Comparison of ENCODE assay signal across 1 cellular context in the genomic region with DNA sequence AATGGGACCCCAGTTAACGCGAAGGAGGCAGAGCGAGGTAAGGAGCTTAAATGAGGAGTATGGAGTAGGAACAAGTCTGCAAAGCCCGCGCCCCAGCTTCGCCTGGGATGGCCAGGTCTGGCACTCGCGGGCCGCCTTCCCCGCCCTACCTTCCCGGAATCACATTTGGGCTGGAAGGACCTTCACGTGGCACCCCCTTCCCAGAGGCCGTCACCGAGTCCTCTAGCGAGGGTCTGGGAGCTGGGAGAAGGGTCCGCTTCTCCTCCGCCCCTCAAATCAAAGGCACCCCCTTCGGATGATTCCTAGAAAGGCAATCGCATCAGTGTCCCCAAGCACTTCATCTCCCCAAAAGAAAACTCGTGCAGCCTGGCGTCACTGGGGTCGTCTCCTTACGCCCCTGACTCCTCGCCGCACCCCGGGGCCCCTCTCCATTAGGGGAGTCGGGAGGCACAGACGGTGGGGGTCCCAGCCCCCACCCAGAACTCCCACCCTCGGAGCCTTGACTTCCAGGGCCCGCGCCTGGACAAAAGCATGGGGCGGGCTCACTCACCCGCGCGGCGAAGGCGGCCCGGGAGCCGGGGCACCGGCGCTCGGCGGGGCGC.
TF ChIP-seq lines count a peak whose summit lies in the region.

No MANE protein-coding gene starts in this region.

TF ChIP-seq in SK-N-SH, 30 proteins besides CTCF, POLR2A, EP300 and RAD21 (continued from another document):
- TF ChIP-seq, protein P1, sequence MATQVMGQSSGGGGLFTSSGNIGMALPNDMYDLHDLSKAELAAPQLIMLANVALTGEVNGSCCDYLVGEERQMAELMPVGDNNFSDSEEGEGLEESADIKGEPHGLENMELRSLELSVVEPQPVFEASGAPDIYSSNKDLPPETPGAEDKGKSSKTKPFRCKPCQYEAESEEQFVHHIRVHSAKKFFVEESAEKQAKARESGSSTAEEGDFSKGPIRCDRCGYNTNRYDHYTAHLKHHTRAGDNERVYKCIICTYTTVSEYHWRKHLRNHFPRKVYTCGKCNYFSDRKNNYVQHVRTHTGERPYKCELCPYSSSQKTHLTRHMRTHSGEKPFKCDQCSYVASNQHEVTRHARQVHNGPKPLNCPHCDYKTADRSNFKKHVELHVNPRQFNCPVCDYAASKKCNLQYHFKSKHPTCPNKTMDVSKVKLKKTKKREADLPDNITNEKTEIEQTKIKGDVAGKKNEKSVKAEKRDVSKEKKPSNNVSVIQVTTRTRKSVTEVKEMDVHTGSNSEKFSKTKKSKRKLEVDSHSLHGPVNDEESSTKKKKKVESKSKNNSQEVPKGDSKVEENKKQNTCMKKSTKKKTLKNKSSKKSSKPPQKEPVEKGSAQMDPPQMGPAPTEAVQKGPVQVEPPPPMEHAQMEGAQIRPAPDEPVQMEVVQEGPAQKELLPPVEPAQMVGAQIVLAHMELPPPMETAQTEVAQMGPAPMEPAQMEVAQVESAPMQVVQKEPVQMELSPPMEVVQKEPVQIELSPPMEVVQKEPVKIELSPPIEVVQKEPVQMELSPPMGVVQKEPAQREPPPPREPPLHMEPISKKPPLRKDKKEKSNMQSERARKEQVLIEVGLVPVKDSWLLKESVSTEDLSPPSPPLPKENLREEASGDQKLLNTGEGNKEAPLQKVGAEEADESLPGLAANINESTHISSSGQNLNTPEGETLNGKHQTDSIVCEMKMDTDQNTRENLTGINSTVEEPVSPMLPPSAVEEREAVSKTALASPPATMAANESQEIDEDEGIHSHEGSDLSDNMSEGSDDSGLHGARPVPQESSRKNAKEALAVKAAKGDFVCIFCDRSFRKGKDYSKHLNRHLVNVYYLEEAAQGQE (IDR thresholded peaks at IDR 0.05; ENCODE audit: low read depth, low read length) = no peak
- TF ChIP-seq SIN3A (IDR thresholded peaks at IDR 0.05; ENCODE audit: borderline replicate concordance, low read depth, low read length) = no peak
- no peak for TF ChIP-seq GABPA (IDR thresholded peaks at IDR 0.05; ENCODE audit: low read depth)
- no peak for TF ChIP-seq RFX5 (IDR thresholded peaks at IDR 0.05; ENCODE audit: low read length)
- TF ChIP-seq, protein P2, sequence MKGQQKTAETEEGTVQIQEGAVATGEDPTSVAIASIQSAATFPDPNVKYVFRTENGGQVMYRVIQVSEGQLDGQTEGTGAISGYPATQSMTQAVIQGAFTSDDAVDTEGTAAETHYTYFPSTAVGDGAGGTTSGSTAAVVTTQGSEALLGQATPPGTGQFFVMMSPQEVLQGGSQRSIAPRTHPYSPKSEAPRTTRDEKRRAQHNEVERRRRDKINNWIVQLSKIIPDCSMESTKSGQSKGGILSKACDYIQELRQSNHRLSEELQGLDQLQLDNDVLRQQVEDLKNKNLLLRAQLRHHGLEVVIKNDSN (IDR thresholded peaks at IDR 0.05; ENCODE audit: borderline replicate concordance, low read depth) = no peak
- no peak for TF ChIP-seq TAF1 (IDR thresholded peaks at IDR 0.05; ENCODE audit: borderline replicate concordance, low read depth, low read length)
- TF ChIP-seq EZH2phosphoT487 (IDR thresholded peaks at IDR 0.05; ENCODE audit: borderline replicate concordance, low read depth) = no peak
- TF ChIP-seq, protein P3, sequence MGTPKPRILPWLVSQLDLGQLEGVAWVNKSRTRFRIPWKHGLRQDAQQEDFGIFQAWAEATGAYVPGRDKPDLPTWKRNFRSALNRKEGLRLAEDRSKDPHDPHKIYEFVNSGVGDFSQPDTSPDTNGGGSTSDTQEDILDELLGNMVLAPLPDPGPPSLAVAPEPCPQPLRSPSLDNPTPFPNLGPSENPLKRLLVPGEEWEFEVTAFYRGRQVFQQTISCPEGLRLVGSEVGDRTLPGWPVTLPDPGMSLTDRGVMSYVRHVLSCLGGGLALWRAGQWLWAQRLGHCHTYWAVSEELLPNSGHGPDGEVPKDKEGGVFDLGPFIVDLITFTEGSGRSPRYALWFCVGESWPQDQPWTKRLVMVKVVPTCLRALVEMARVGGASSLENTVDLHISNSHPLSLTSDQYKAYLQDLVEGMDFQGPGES (IDR thresholded peaks at IDR 0.05; ENCODE audit: low read depth, low read length) = no peak
- TF ChIP-seq MEF2A (IDR thresholded peaks at IDR 0.05; ENCODE audit: borderline replicate concordance, low read depth) = no peak
- no peak for TF ChIP-seq CHD2 (IDR thresholded peaks at IDR 0.05; ENCODE audit: low read length, partially characterized antibody)
- TF ChIP-seq YY1 (IDR thresholded peaks at IDR 0.05; ENCODE audit: low read depth) = no peak
- TF ChIP-seq JUND (IDR thresholded peaks at IDR 0.05) = no peak
- no peak for TF ChIP-seq TEAD4 (IDR thresholded peaks at IDR 0.05; ENCODE audit: borderline replicate concordance, insufficient read depth)
- no peak for TF ChIP-seq TCF12 (IDR thresholded peaks at IDR 0.05)
